22 cellular contexts compared by ENCODE assay signal in genomic region chr3:169002689-169003088, GRCh38.
DNase-seq lines count a peak whose midpoint lies in the region; ATAC-seq and TF ChIP-seq lines count a peak whose summit lies in the region.
"Had no signal": no experiment of that assay in that cellular context is flagged by ENCODE, and none has a peak within 500 bp of the region (broad histone marks: within the 10 kb centered on the region; RNA-seq: fewer than 3 reads in every experiment).

No MANE protein-coding gene starts in this region.

- no peak for TF ChIP-seq CTCF in lower leg skin (IDR thresholded peaks at IDR 0.05)

- peaks cover under 1 to 3% of the 10 kb centered on the region in 2 donors for H3K9me3 Mint-ChIP-seq in activated T-cell treated with anti-CD3 and anti-CD28 coated beads, Interleukin-2, amount 50 U/mL, for 72 hours
- H3K9me3 Mint-ChIP-seq in CD8-positive, alpha-beta memory T cell, result peaks cover 0 to 3% (median 2%) of the 10 kb centered on the region in 5 donors
- H3K9me3 Mint-ChIP-seq: activated naive CD4-positive, alpha-beta T cell treated with anti-CD3 and anti-CD28 coated beads, Interleukin-2, amount 10 ng/mL, durations not matched to agents 7 days and 5 days; T-helper 1 cell treated with Interleukin-12 subunit alpha and Interleukin-12 subunit beta and Interleukin-4 antibody, amounts not matched to agents 30 μg/mL and 1 μg/mL, for 36 hours; type B pancreatic cell had no signal

- H3K27ac ChIP-seq in HUES48 (ENCODE audit: low read depth, low read length), result peak overlapping the region; percentile 64
- no peak overlapping the region for H3K27ac ChIP-seq in iPS-20b (ENCODE audit: low read length)
- H3K27ac ChIP-seq in CD8-positive, alpha-beta memory T cell (ENCODE audit: low read depth, low read length), result no peak overlapping the region
- H3K27ac ChIP-seq: parathyroid adenoma had no signal

- intact Hi-C loops in lower leg skin (cut with DNase I; ENCODE audit: low total_unique reads), result no loop called here

- no peaks in the 10 kb centered on the region for H3K4me1 Mint-ChIP-seq in activated T-cell treated with anti-CD3 and anti-CD28 coated beads, Interleukin-2, amount 50 U/mL, for 72 hours (ENCODE audit: low read depth)
- no peaks in the 10 kb centered on the region for H3K4me1 Mint-ChIP-seq in CD8-positive, alpha-beta memory T cell
- H3K4me1 Mint-ChIP-seq: activated naive CD4-positive, alpha-beta T cell treated with anti-CD3 and anti-CD28 coated beads, Interleukin-2, amount 10 ng/mL, durations not matched to agents 7 days and 5 days; CD4-positive, alpha-beta memory T cell; naive thymus-derived CD8-positive, alpha-beta T cell had no signal

- peak; percentile 16 to 53 for DNase-seq in NCI-H1930 (lab: John Stamatoyannopoulos, UW)
- peak; percentile 11 for DNase-seq in NT2/D1 (ENCODE audit: low read depth, low spot score)
- no peak for DNase-seq in lower leg skin (ENCODE audit: low spot score in 2 of 2)
- no peak for DNase-seq in activated T-cell treated with anti-CD3 and anti-CD28 coated beads, Interleukin-2, amount 50 U/mL, for 72 hours
- no peak for DNase-seq in CD8-positive, alpha-beta memory T cell
- DNase-seq: activated naive CD4-positive, alpha-beta T cell treated with anti-CD3 and anti-CD28 coated beads, Interleukin-2, amount 10 ng/mL, durations not matched to agents 7 days and 5 days; activated T-cell treated with anti-CD3 and anti-CD28 coated beads for 4 hours; aorta; CD4-positive, alpha-beta memory T cell; cerebellar nuclear complex; KBM-7; kidney glomerular epithelial cell; naive thymus-derived CD8-positive, alpha-beta T cell; SHP77 treated with DMSO at 0.1 percent for 48 hours; stimulated activated CD4-positive, alpha-beta T cell treated with anti-CD3 and anti-CD28 coated beads, Interleukin-1b, Interleukin-23, amount 100 ng/mL, for 48 hours; stimulated activated naive CD4-positive, alpha-beta T cell treated with Interleukin-2 at 50 U/mL for 16 hours had no signal

- POLR2A ChIA-PET in CD8-positive, alpha-beta memory T cell (lab: Charles Lee), result no interaction called here

- CTCF ChIA-PET in CD8-positive, alpha-beta memory T cell (lab: Charles Lee), result no interaction called here

- H3K27me3 Mint-ChIP-seq in activated T-cell treated with anti-CD3 and anti-CD28 coated beads, Interleukin-2, amount 50 U/mL, for 72 hours (ENCODE audit: low read depth), result no peaks in the 10 kb centered on the region
- peaks cover 0 to 2% of the 10 kb centered on the region in 2 donors for H3K27me3 Mint-ChIP-seq in CD8-positive, alpha-beta memory T cell
- H3K27me3 Mint-ChIP-seq: activated naive CD4-positive, alpha-beta T cell treated with anti-CD3 and anti-CD28 coated beads, Interleukin-2, amount 10 ng/mL, durations not matched to agents 7 days and 5 days; CD4-positive, alpha-beta memory T cell; naive thymus-derived CD8-positive, alpha-beta T cell had no signal

- H3K36me3 ChIP-seq in HUES48 (ENCODE audit: control insufficient read depth, insufficient read depth, low read length) (no peaks in the 10 kb centered on the region), NT2/D1 (ENCODE audit: insufficient read depth, insufficient read length, low read length) (no peaks in the 10 kb centered on the region), iPS-20b (ENCODE audit: insufficient read depth, low read depth, low read length) (no peaks in the 10 kb centered on the region)
- H3K36me3 ChIP-seq in CD8-positive, alpha-beta memory T cell (ENCODE audit: insufficient read depth, low read length), result no peaks in the 10 kb centered on the region

- H3K9me3 ChIP-seq in HUES48 (ENCODE audit: control insufficient read depth, insufficient read depth, low read length), result no peaks in the 10 kb centered on the region
- no peaks in the 10 kb centered on the region for H3K9me3 ChIP-seq in NT2/D1 (ENCODE audit: insufficient read depth, low read length)
- no peaks in the 10 kb centered on the region for H3K9me3 ChIP-seq in iPS-20b (ENCODE audit: insufficient read depth, low read depth, low read length)
- no peaks in the 10 kb centered on the region for H3K9me3 ChIP-seq in CD8-positive, alpha-beta memory T cell (ENCODE audit: low read length)

- peaks cover 47% of the 10 kb centered on the region for H3K4me1 ChIP-seq in HUES48 (ENCODE audit: control insufficient read depth, insufficient read depth, low read length)
- H3K4me1 ChIP-seq in NT2/D1 (ENCODE audit: insufficient read depth, insufficient read length), result no peaks in the 10 kb centered on the region
- peaks cover 43% of the 10 kb centered on the region for H3K4me1 ChIP-seq in iPS-20b (ENCODE audit: insufficient read depth, low read length)
- H3K4me1 ChIP-seq in CD8-positive, alpha-beta memory T cell (ENCODE audit: insufficient read depth, low read length), result no peaks in the 10 kb centered on the region
- H3K4me1 ChIP-seq: parathyroid adenoma had no signal

- H3K36me3 Mint-ChIP-seq in activated T-cell treated with anti-CD3 and anti-CD28 coated beads, Interleukin-2, amount 50 U/mL, for 72 hours (ENCODE audit: insufficient read depth in 2 of 2), result no peaks in the 10 kb centered on the region
- no peaks in the 10 kb centered on the region for H3K36me3 Mint-ChIP-seq in CD8-positive, alpha-beta memory T cell
- H3K36me3 Mint-ChIP-seq: activated naive CD4-positive, alpha-beta T cell treated with anti-CD3 and anti-CD28 coated beads, Interleukin-2, amount 10 ng/mL, durations not matched to agents 7 days and 5 days; CD4-positive, alpha-beta memory T cell; naive thymus-derived CD8-positive, alpha-beta T cell; type B pancreatic cell had no signal

- no peak for ATAC-seq in SK-N-SH treated with all-trans-retinoic acid at 6 μM for 48 hours
- no peak for ATAC-seq in activated T-cell treated with anti-CD3 and anti-CD28 coated beads, Interleukin-2, amount 50 U/mL, for 72 hours (replicated peaks in 1 of 2)
- ATAC-seq: naive thymus-derived CD8-positive, alpha-beta T cell had no signal

- no peak overlapping the region for H3K27ac Mint-ChIP-seq in activated T-cell treated with anti-CD3 and anti-CD28 coated beads, Interleukin-2, amount 50 U/mL, for 72 hours
- no peak overlapping the region for H3K27ac Mint-ChIP-seq in CD8-positive, alpha-beta memory T cell
- H3K27ac Mint-ChIP-seq: activated naive CD4-positive, alpha-beta T cell treated with anti-CD3 and anti-CD28 coated beads, Interleukin-2, amount 10 ng/mL, durations not matched to agents 7 days and 5 days; CD4-positive, alpha-beta memory T cell; naive thymus-derived CD8-positive, alpha-beta T cell; T-helper 1 cell treated with Interleukin-12 subunit alpha and Interleukin-12 subunit beta and Interleukin-4 antibody, amounts not matched to agents 30 μg/mL and 1 μg/mL, for 36 hours; type B pancreatic cell had no signal

- H3K27me3 ChIP-seq in HUES48 (ENCODE audit: control insufficient read depth, insufficient read depth, low read length), result no peaks in the 10 kb centered on the region
- H3K27me3 ChIP-seq in NT2/D1 (ENCODE audit: insufficient read depth, insufficient read length), result no peaks in the 10 kb centered on the region
- H3K27me3 ChIP-seq in iPS-20b (ENCODE audit: insufficient read depth, low read length), result no peaks in the 10 kb centered on the region
- H3K27me3 ChIP-seq in CD8-positive, alpha-beta memory T cell (ENCODE audit: insufficient read depth, low read length, poor library complexity, severe bottlenecking), result no peaks in the 10 kb centered on the region

- no peak for TF ChIP-seq POLR2A in lower leg skin (IDR thresholded peaks at IDR 0.05)

- H3K4me3 ChIP-seq in HUES48 (ENCODE audit: low read depth, low read length), result peak overlapping the region; percentile 8; the same call in 1 of the 2 replicates
- H3K4me3 ChIP-seq in NT2/D1 (ENCODE audit: insufficient read length, low read depth), result no peak overlapping the region
- H3K4me3 ChIP-seq in iPS-20b (ENCODE audit: low read length), result peak overlapping the region; percentile 45; the same call in 1 of the 2 replicates
- no peak overlapping the region for H3K4me3 ChIP-seq in lower leg skin (ENCODE audit: low read depth, poor library complexity, severe bottlenecking)
- H3K4me3 ChIP-seq in CD8-positive, alpha-beta memory T cell (ENCODE audit: low read length), result no peak overlapping the region

- H3K4me3 Mint-ChIP-seq in activated T-cell treated with anti-CD3 and anti-CD28 coated beads, Interleukin-2, amount 50 U/mL, for 72 hours, result no peak overlapping the region
- H3K4me3 Mint-ChIP-seq in CD8-positive, alpha-beta memory T cell, result no peak overlapping the region
- H3K4me3 Mint-ChIP-seq: activated naive CD4-positive, alpha-beta T cell treated with anti-CD3 and anti-CD28 coated beads, Interleukin-2, amount 10 ng/mL, durations not matched to agents 7 days and 5 days; CD4-positive, alpha-beta memory T cell; naive thymus-derived CD8-positive, alpha-beta T cell; T-helper 1 cell treated with Interleukin-12 subunit alpha and Interleukin-12 subunit beta and Interleukin-4 antibody, amounts not matched to agents 30 μg/mL and 1 μg/mL, for 36 hours; type B pancreatic cell had no signal

- no peak overlapping the region for H3K9ac ChIP-seq in HUES48 (ENCODE audit: low read depth, low read length)
- no peak overlapping the region for H3K9ac ChIP-seq in NT2/D1 (ENCODE audit: insufficient read length, low read depth)
- no peak overlapping the region for H3K9ac ChIP-seq in iPS-20b (ENCODE audit: low read depth, low read length)
- H3K9ac ChIP-seq: parathyroid adenoma had no signal

TF ChIP-seq in SK-N-SH treated with all-trans-retinoic acid at 6 μM for 48 hours, 23 proteins besides CTCF, POLR2A, EP300 and RAD21 (continues in another document):
- TF ChIP-seq ZFP3 (CRISPR knock-in tag; IDR thresholded peaks at IDR 0.05) (no peak), ZNF8 (CRISPR knock-in tag; IDR thresholded peaks at IDR 0.05) (no peak), RARB (CRISPR knock-in tag; IDR thresholded peaks at IDR 0.05) (no peak), CSRNP3 (CRISPR knock-in tag; IDR thresholded peaks at IDR 0.05) (no peak), TCF4 (CRISPR knock-in tag; IDR thresholded peaks at IDR 0.05; ENCODE audit: borderline replicate concordance) (no peak), GLIS3 (CRISPR knock-in tag; IDR thresholded peaks at IDR 0.05) (no peak), ZNF565 (CRISPR knock-in tag; conservative IDR thresholded peaks at IDR 0.05; ENCODE audit: low read depth) (no peak), SNAI2 (CRISPR knock-in tag; IDR thresholded peaks at IDR 0.05) (no peak), OSR1 (CRISPR knock-in tag; IDR thresholded peaks at IDR 0.05) (no peak), BACH2 (CRISPR knock-in tag; IDR thresholded peaks at IDR 0.05; ENCODE audit: borderline replicate concordance) (no peak)

Comparison
In these comparisons a context has a peak if more than half of its experiments do, and no peak if none do; other contexts are left out.
1. H3K4me3 ChIP-seq: peak in HUES48 (single experiment) and iPS-20b (single experiment); none in NT2/D1 (single experiment), lower leg skin (single experiment) and CD8-positive, alpha-beta memory T cell (single experiment).
2. DNase-seq: peak in NCI-H1930 (2 of 2) and NT2/D1 (single experiment); none in lower leg skin (0 of 2), activated T-cell treated with anti-CD3 and anti-CD28 coated beads, Interleukin-2, amount 50 U/mL, for 72 hours (0 of 2) and CD8-positive, alpha-beta memory T cell (0 of 5).